Comparison of ENCODE assay signal across 23 cellular contexts in genomic region chr1:152836881-152837280, GRCh38.
"Had no signal": no experiment of that assay in that cellular context is flagged by ENCODE, and none has a peak within 500 bp of the region (broad histone marks: within the 10 kb centered on the region; RNA-seq: fewer than 3 reads in every experiment).

No MANE protein-coding gene starts in this region.

- H3K4me3 ChIP-seq: left ventricle myocardium inferior, pancreas, prostate gland, spleen, suprapubic skin, thoracic aorta, tibial artery, upper lobe of right lung had no signal

- ATAC-seq: naive thymus-derived CD8-positive, alpha-beta T cell; pancreas; right cardiac atrium; sciatic nerve; stimulated activated effector memory CD8-positive, alpha-beta T cell treated with anti-CD3 and anti-CD28 coated beads, Interleukin-12 subunit alpha, Interleukin-12 subunit beta, amount 100 ng/mL, for 72 hours; upper lobe of right lung had no signal

- DNase-seq: hypothalamus; immature natural killer cell; islet precursor cell; left ventricle myocardium inferior; mesenchymal stem cell; naive thymus-derived CD8-positive, alpha-beta T cell; nucleus accumbens; pancreas; posterior cingulate gyrus; retina; right cardiac atrium; small intestine; spleen; stimulated activated CD4-positive, alpha-beta T cell treated with anti-CD3 and anti-CD28 coated beads, Interleukin-4, amount 100 ng/mL, for 24 hours; stimulated activated naive CD4-positive, alpha-beta T cell; tibial artery; trophoblast cell; upper lobe of right lung had no signal
